In the genomic region with DNA sequence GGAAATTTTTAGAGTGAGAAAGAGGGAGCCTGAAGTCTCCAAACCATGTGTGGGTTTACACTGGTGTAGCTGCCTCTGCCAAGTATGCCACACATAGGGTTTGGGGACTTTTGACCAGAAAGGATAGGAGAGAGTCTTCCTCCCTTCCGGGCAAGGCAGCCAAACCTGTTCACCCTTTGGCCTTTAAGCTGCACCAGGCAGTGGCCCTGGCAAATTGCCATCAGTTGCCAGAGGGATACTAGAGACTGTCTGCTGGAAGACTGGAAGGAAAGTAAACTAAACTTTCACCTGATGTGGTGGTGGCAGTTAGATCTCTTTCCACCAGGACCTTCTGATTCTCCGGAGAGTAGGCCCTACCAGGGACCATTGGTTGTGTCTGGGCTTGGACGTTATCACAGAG, we compare ENCODE assay signal across 19 cellular contexts.
DNase-seq lines count a peak whose midpoint lies in the region; ATAC-seq and TF ChIP-seq lines count a peak whose summit lies in the region.
"Had no signal": no experiment of that assay in that cellular context is flagged by ENCODE, and none has a peak within 500 bp of the region (broad histone marks: within the 10 kb centered on the region; RNA-seq: fewer than 3 reads in every experiment).

No MANE protein-coding gene starts in this region.

- CTCF ChIA-PET in MCF 10A (lab: Yijun Ruan, JAX) = no interaction called here

- H3K9me3 Mint-ChIP-seq in endodermal cell (no peaks in the 10 kb centered on the region), MCF 10A (ENCODE audit: unreplicated experiment) (no peaks in the 10 kb centered on the region)

- BruUV-seq in MCF 10A (replicated peaks; lab: Mats Ljungman, UMichigan) = no TSS peak

- peak overlapping the region; percentile 28 for H3K27ac Mint-ChIP-seq in endodermal cell
- H3K27ac Mint-ChIP-seq in MCF 10A (ENCODE audit: low read depth, unreplicated experiment) = no peak overlapping the region
- H3K27ac Mint-ChIP-seq: CD8-positive, alpha-beta T cell had no signal

- H3K36me3 Mint-ChIP-seq in endodermal cell (ENCODE audit: low read depth) (no peaks in the 10 kb centered on the region), MCF 10A (ENCODE audit: insufficient read depth, unreplicated experiment) (no peaks in the 10 kb centered on the region)
- H3K36me3 Mint-ChIP-seq: CD8-positive, alpha-beta T cell had no signal

- H3K27me3 ChIP-seq in endodermal cell (ENCODE audit: control insufficient read depth, insufficient read depth, low read length, poor library complexity, severe bottlenecking) (no peaks in the 10 kb centered on the region), testis (no peaks in the 10 kb centered on the region)

- H3K4me1 Mint-ChIP-seq in endodermal cell = peaks cover 40% of the 10 kb centered on the region
- H3K4me1 Mint-ChIP-seq in MCF 10A (ENCODE audit: insufficient read depth, unreplicated experiment) = no peaks in the 10 kb centered on the region

- DNase-seq in NCI-H82 (lab: John Stamatoyannopoulos, UW) (peak; percentile 1), NCI-H82 treated with DMSO at 0.1 percent for 48 hours (lab: John Stamatoyannopoulos, UW; ENCODE audit: unreplicated experiment) (no peak), NCI-H1105 treated with DMSO at 0.1 percent for 48 hours (lab: John Stamatoyannopoulos, UW) (peak; percentile 25), endodermal cell (peak; percentile 40), testis (peak; percentile 14), MCF 10A (ENCODE audit: unreplicated experiment) (no peak)
- DNase-seq: AML-193; C1 segment of cervical spinal cord; CD8-positive, alpha-beta T cell; DMS153; NCI-H1092 treated with DMSO at 0.1 percent for 48 hours; NCI-H2029 treated with DMSO at 0.1 percent for 48 hours; OCI-M1; SHP77; T-helper 2 cell had no signal

- no peak for TF ChIP-seq POLR2A in testis (IDR thresholded peaks at IDR 0.05)

- POLR2A ChIA-PET in MCF 10A (lab: Yijun Ruan, JAX) = no interaction called here

- H3K27me3 Mint-ChIP-seq in endodermal cell (ENCODE audit: insufficient read depth) = no peaks in the 10 kb centered on the region
- H3K27me3 Mint-ChIP-seq in MCF 10A (ENCODE audit: insufficient read depth, unreplicated experiment) = peaks cover 10% of the 10 kb centered on the region

- WGBS in endodermal cell (ENCODE audit: insufficient coverage in 1 of 2, insufficient read length in 1 of 2), 2 experiments = 92 to 100% methylated on average over 3 of the region's 3 CpGs
- WGBS in testis, 2 donors = 84 to 88% methylated on average over 3 of the region's 3 CpGs

- no peaks in the 10 kb centered on the region for H3K36me3 ChIP-seq in endodermal cell (ENCODE audit: control insufficient read depth, insufficient read depth, low read length)
- H3K36me3 ChIP-seq in testis (ENCODE audit: low read depth, missing control alignments) = no peaks in the 10 kb centered on the region

- no peak overlapping the region for H3K9ac ChIP-seq in endodermal cell (ENCODE audit: extremely low read depth, low read length, poor library complexity, severe bottlenecking)

- H3K4me3 Mint-ChIP-seq in endodermal cell = no peak overlapping the region
- H3K4me3 Mint-ChIP-seq in MCF 10A (ENCODE audit: unreplicated experiment) = no peak overlapping the region
- H3K4me3 Mint-ChIP-seq: CD8-positive, alpha-beta T cell had no signal

- ATAC-seq in HG03521 (IDR thresholded peaks at IDR 0.05; ENCODE audit: unreplicated experiment) = no peak
- no peak for ATAC-seq in SK-N-SH treated with all-trans-retinoic acid at 6 μM for 48 hours
- ATAC-seq: CD8-positive, alpha-beta T cell; K562 had no signal

- H3K9me3 ChIP-seq in endodermal cell (ENCODE audit: control insufficient read depth, low read length) (no peaks in the 10 kb centered on the region), testis (no peaks in the 10 kb centered on the region)

- peak overlapping the region; percentile 9 for H3K4me3 ChIP-seq in endodermal cell (ENCODE audit: low read length)
- H3K4me3 ChIP-seq in testis = no peak overlapping the region
- H3K4me3 ChIP-seq: K562, SK-N-MC had no signal

- TF ChIP-seq CTCF in endodermal cell (conservative IDR thresholded peaks at IDR 0.05) = no peak
- no peak for TF ChIP-seq CTCF in testis (IDR thresholded peaks at IDR 0.05)
- TF ChIP-seq CTCF in MCF 10A (IDR thresholded peaks at IDR 0.05; ENCODE audit: unreplicated experiment) = no peak

- H3K4me1 ChIP-seq in endodermal cell (ENCODE audit: control insufficient read depth, insufficient read depth, low read length) (peaks cover 3% of the 10 kb centered on the region), testis (no peaks in the 10 kb centered on the region)

- H3K27ac ChIP-seq in endodermal cell (ENCODE audit: low read depth, low read length) (no peak overlapping the region), testis (no peak overlapping the region)
- H3K27ac ChIP-seq: SK-N-MC had no signal

- intact Hi-C loops in testis (cut with DNase I; ENCODE audit: low total_unique reads) = no loop called here
- intact Hi-C loops in MCF 10A (cut with micrococcal nuclease) = no loop called here

TF ChIP-seq in SK-N-SH treated with all-trans-retinoic acid at 6 μM for 48 hours, 23 proteins besides CTCF, POLR2A, EP300 and RAD21:
- TF ChIP-seq ZNF565 (CRISPR knock-in tag; conservative IDR thresholded peaks at IDR 0.05; ENCODE audit: low read depth) (no peak), ZFP3 (CRISPR knock-in tag; IDR thresholded peaks at IDR 0.05) (no peak), ARNTL (CRISPR knock-in tag; IDR thresholded peaks at IDR 0.05; ENCODE audit: borderline replicate concordance, low read depth) (no peak), ZFP30 (CRISPR knock-in tag; IDR thresholded peaks at IDR 0.05) (no peak), CSDC2 (CRISPR knock-in tag; IDR thresholded peaks at IDR 0.05) (no peak), ZNF70 (CRISPR knock-in tag; IDR thresholded peaks at IDR 0.05) (no peak), GLIS3 (CRISPR knock-in tag; IDR thresholded peaks at IDR 0.05) (no peak), PPARA (CRISPR knock-in tag; IDR thresholded peaks at IDR 0.05; ENCODE audit: borderline replicate concordance) (no peak), TOX (CRISPR knock-in tag; IDR thresholded peaks at IDR 0.05; ENCODE audit: borderline replicate concordance) (no peak), TCF4 (CRISPR knock-in tag; IDR thresholded peaks at IDR 0.05; ENCODE audit: borderline replicate concordance) (no peak)
- TF ChIP-seq, protein P1, sequence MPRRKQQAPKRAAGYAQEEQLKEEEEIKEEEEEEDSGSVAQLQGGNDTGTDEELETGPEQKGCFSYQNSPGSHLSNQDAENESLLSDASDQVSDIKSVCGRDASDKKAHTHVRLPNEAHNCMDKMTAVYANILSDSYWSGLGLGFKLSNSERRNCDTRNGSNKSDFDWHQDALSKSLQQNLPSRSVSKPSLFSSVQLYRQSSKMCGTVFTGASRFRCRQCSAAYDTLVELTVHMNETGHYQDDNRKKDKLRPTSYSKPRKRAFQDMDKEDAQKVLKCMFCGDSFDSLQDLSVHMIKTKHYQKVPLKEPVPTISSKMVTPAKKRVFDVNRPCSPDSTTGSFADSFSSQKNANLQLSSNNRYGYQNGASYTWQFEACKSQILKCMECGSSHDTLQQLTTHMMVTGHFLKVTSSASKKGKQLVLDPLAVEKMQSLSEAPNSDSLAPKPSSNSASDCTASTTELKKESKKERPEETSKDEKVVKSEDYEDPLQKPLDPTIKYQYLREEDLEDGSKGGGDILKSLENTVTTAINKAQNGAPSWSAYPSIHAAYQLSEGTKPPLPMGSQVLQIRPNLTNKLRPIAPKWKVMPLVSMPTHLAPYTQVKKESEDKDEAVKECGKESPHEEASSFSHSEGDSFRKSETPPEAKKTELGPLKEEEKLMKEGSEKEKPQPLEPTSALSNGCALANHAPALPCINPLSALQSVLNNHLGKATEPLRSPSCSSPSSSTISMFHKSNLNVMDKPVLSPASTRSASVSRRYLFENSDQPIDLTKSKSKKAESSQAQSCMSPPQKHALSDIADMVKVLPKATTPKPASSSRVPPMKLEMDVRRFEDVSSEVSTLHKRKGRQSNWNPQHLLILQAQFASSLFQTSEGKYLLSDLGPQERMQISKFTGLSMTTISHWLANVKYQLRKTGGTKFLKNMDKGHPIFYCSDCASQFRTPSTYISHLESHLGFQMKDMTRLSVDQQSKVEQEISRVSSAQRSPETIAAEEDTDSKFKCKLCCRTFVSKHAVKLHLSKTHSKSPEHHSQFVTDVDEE (CRISPR knock-in tag; IDR thresholded peaks at IDR 0.05) = no peak
- TF ChIP-seq, protein P2, sequence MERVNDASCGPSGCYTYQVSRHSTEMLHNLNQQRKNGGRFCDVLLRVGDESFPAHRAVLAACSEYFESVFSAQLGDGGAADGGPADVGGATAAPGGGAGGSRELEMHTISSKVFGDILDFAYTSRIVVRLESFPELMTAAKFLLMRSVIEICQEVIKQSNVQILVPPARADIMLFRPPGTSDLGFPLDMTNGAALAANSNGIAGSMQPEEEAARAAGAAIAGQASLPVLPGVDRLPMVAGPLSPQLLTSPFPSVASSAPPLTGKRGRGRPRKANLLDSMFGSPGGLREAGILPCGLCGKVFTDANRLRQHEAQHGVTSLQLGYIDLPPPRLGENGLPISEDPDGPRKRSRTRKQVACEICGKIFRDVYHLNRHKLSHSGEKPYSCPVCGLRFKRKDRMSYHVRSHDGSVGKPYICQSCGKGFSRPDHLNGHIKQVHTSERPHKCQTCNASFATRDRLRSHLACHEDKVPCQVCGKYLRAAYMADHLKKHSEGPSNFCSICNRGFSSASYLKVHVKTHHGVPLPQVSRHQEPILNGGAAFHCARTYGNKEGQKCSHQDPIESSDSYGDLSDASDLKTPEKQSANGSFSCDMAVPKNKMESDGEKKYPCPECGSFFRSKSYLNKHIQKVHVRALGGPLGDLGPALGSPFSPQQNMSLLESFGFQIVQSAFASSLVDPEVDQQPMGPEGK (CRISPR knock-in tag; IDR thresholded peaks at IDR 0.05; ENCODE audit: borderline replicate concordance) = no peak
- TF ChIP-seq, protein P3, sequence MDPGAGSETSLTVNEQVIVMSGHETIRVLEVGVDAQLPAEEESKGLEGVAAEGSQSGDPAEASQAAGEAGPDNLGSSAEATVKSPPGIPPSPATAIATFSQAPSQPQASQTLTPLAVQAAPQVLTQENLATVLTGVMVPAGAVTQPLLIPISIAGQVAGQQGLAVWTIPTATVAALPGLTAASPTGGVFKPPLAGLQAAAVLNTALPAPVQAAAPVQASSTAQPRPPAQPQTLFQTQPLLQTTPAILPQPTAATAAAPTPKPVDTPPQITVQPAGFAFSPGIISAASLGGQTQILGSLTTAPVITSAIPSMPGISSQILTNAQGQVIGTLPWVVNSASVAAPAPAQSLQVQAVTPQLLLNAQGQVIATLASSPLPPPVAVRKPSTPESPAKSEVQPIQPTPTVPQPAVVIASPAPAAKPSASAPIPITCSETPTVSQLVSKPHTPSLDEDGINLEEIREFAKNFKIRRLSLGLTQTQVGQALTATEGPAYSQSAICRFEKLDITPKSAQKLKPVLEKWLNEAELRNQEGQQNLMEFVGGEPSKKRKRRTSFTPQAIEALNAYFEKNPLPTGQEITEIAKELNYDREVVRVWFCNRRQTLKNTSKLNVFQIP (CRISPR knock-in tag; IDR thresholded peaks at IDR 0.05; ENCODE audit: borderline replicate concordance, low read depth) = no peak

Comparison
In these comparisons a context has a peak if more than half of its experiments do, and no peak if none do; other contexts are left out.
1. DNase-seq: peak in NCI-H82 (single experiment), NCI-H1105 treated with DMSO at 0.1 percent for 48 hours (single experiment), endodermal cell (single experiment) and testis (single experiment); none in NCI-H82 treated with DMSO at 0.1 percent for 48 hours (single experiment) and MCF 10A (single experiment).